ENCODE assay signal across 1 cellular context in genomic region chr4:3037957-3038451, GRCh38.
TF ChIP-seq lines count a peak whose summit lies in the region.

No MANE protein-coding gene starts in this region.

TF ChIP-seq in WTC11, 78 proteins besides CTCF, POLR2A, EP300 and RAD21 (continued from another document):
- no peak for TF ChIP-seq ZNF396 (CRISPR knock-in tag; IDR thresholded peaks at IDR 0.05; ENCODE audit: borderline replicate concordance)
- TF ChIP-seq TEAD4 (CRISPR knock-in tag; IDR thresholded peaks at IDR 0.05), result no peak
- no peak for TF ChIP-seq GRHL2 (CRISPR knock-in tag; IDR thresholded peaks at IDR 0.05; ENCODE audit: insufficient replicate concordance, severe bottlenecking)
- TF ChIP-seq, protein P1, sequence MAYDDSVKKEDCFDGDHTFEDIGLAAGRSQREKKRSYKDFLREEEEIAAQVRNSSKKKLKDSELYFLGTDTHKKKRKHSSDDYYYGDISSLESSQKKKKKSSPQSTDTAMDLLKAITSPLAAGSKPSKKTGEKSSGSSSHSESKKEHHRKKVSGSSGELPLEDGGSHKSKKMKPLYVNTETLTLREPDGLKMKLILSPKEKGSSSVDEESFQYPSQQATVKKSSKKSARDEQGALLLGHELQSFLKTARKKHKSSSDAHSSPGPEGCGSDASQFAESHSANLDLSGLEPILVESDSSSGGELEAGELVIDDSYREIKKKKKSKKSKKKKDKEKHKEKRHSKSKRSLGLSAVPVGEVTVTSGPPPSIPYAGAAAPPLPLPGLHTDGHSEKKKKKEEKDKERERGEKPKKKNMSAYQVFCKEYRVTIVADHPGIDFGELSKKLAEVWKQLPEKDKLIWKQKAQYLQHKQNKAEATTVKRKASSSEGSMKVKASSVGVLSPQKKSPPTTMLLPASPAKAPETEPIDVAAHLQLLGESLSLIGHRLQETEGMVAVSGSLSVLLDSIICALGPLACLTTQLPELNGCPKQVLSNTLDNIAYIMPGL (CRISPR knock-in tag; IDR thresholded peaks at IDR 0.05), result no peak
- TF ChIP-seq, protein P2, sequence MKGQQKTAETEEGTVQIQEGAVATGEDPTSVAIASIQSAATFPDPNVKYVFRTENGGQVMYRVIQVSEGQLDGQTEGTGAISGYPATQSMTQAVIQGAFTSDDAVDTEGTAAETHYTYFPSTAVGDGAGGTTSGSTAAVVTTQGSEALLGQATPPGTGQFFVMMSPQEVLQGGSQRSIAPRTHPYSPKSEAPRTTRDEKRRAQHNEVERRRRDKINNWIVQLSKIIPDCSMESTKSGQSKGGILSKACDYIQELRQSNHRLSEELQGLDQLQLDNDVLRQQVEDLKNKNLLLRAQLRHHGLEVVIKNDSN (CRISPR knock-in tag; IDR thresholded peaks at IDR 0.05), result no peak
- TF ChIP-seq, protein P3, sequence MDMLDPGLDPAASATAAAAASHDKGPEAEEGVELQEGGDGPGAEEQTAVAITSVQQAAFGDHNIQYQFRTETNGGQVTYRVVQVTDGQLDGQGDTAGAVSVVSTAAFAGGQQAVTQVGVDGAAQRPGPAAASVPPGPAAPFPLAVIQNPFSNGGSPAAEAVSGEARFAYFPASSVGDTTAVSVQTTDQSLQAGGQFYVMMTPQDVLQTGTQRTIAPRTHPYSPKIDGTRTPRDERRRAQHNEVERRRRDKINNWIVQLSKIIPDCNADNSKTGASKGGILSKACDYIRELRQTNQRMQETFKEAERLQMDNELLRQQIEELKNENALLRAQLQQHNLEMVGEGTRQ (CRISPR knock-in tag; IDR thresholded peaks at IDR 0.05), result no peak
- TF ChIP-seq JUN (CRISPR knock-in tag; IDR thresholded peaks at IDR 0.05), result no peak
- TF ChIP-seq ZNF263 (CRISPR knock-in tag; IDR thresholded peaks at IDR 0.05; ENCODE audit: low read depth), result no peak
- TF ChIP-seq GTF2I (CRISPR knock-in tag; conservative IDR thresholded peaks at IDR 0.05), result no peak
- no peak for TF ChIP-seq ARID4B (CRISPR knock-in tag; IDR thresholded peaks at IDR 0.05; ENCODE audit: borderline replicate concordance)
- TF ChIP-seq, protein P4, sequence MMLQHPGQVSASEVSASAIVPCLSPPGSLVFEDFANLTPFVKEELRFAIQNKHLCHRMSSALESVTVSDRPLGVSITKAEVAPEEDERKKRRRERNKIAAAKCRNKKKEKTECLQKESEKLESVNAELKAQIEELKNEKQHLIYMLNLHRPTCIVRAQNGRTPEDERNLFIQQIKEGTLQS (CRISPR knock-in tag; conservative IDR thresholded peaks at IDR 0.05), result no peak
